Comparison of ENCODE assay signal across 19 cellular contexts in genomic region chrX:53379008-53379710, GRCh38. TPM values are rescaled to one million over a fixed set of nuclear protein-coding genes. Genes with fewer than 3 reads are reported as not detected.
DNase-seq lines count a peak whose midpoint lies in the region; ATAC-seq, FAIRE-seq and TF ChIP-seq lines count a peak whose summit lies in the region.
"Had no signal": no experiment of that assay in that cellular context is flagged by ENCODE, and none has a peak within 500 bp of the region (broad histone marks: within the 10 kb centered on the region; RNA-seq: fewer than 3 reads in every experiment).

No MANE protein-coding gene starts in this region.

- H3K4me3 Mint-ChIP-seq in activated naive CD4-positive, alpha-beta T cell treated with anti-CD3 and anti-CD28 coated beads for 36 hours = no peak overlapping the region
- H3K4me3 Mint-ChIP-seq: CD4-positive, alpha-beta memory T cell; HFFc6 had no signal

- TF ChIP-seq CTCF in PC-3 (conservative IDR thresholded peaks at IDR 0.05; ENCODE audit: low read depth, low read length) (no peak), osteoblast (IDR thresholded peaks at IDR 0.05; ENCODE audit: extremely low read depth, low read depth, low read length) (no peak)

- DNase-seq in activated naive CD4-positive, alpha-beta T cell treated with anti-CD3 and anti-CD28 coated beads, Interleukin-2, amount 50 U/mL, for 72 hours (ENCODE audit: low spot score in 2 of 2) = no peak
- DNase-seq in activated naive CD4-positive, alpha-beta T cell treated with anti-CD3 and anti-CD28 coated beads for 36 hours = no peak
- no peak for DNase-seq in PC-3
- DNase-seq in osteoblast (ENCODE audit: insufficient read length, low spot score, missing footprints) = peak; percentile 41
- DNase-seq in UCSD-AML1 (lab: John Stamatoyannopoulos, UW; ENCODE audit: unreplicated experiment) = no peak
- DNase-seq: AML-193; CD4-positive, alpha-beta memory T cell; DMS79 treated with DMSO at 0.1 percent for 48 hours; GF-D8; GOT3; H7; HFFc6; IMR-90 had no signal

- BruUV-seq in PC-3 (replicated peaks; lab: Mats Ljungman, UMichigan) = TSS peak; percentile 45

- peaks cover 0 to 11% of the 10 kb centered on the region in 2 donors for H3K36me3 Mint-ChIP-seq in activated naive CD4-positive, alpha-beta T cell treated with anti-CD3 and anti-CD28 coated beads, Interleukin-2, amount 50 U/mL, for 72 hours
- H3K36me3 Mint-ChIP-seq in activated naive CD4-positive, alpha-beta T cell treated with anti-CD3 and anti-CD28 coated beads for 36 hours (ENCODE audit: low read depth) = peaks cover 19% of the 10 kb centered on the region

- no peaks in the 10 kb centered on the region for H3K4me1 Mint-ChIP-seq in activated naive CD4-positive, alpha-beta T cell treated with anti-CD3 and anti-CD28 coated beads for 36 hours (ENCODE audit: low read depth)

- H3K9me3 ChIP-seq in PC-3 (ENCODE audit: low read length) (no peaks in the 10 kb centered on the region), osteoblast (ENCODE audit: low read depth, low read length) (no peaks in the 10 kb centered on the region)

- no peak overlapping the region for H2AFZ ChIP-seq in PC-3 (ENCODE audit: low read length)
- H2AFZ ChIP-seq in osteoblast (ENCODE audit: low read length) = no peak overlapping the region

- peak; percentile 28 for FAIRE-seq in colon (lab: Jason Lieb, UNC)
- FAIRE-seq: A204.1 had no signal

- H3K36me3 ChIP-seq in PC-3 (ENCODE audit: low read depth, low read length) (peaks cover 52% of the 10 kb centered on the region), osteoblast (ENCODE audit: insufficient read depth, low read length) (peaks cover 38% of the 10 kb centered on the region)

- POLR2A ChIA-PET in PC-3 (lab: Charles Lee; ENCODE audit: unreplicated experiment) = interaction anchor here (0.6 kb wide), 1 partner anchor 114 kb away, joined by 5 read pairs; no protein-coding TSS in a partner anchor

- intact Hi-C loops in activated naive CD4-positive, alpha-beta T cell treated with anti-CD3 and anti-CD28 coated beads for 36 hours (cut with micrococcal nuclease) = loop anchor here (10.0 kb wide), 1 partner anchor 64 kb away; no protein-coding TSS in a partner anchor
- intact Hi-C loops in PC-3 (cut with micrococcal nuclease) = no loop called here

- ATAC-seq in activated naive CD4-positive, alpha-beta T cell treated with anti-CD3 and anti-CD28 coated beads, Interleukin-2, amount 50 U/mL, for 72 hours = peak; percentile 47 to 62
- ATAC-seq in PC-3 = no peak
- ATAC-seq in GM19467 (IDR thresholded peaks at IDR 0.05; ENCODE audit: unreplicated experiment) = no peak
- ATAC-seq: HCT116 had no signal

- H3K4me1 ChIP-seq in PC-3 (ENCODE audit: insufficient read depth, low read length) (no peaks in the 10 kb centered on the region), osteoblast (ENCODE audit: insufficient read depth, low read length) (peaks cover 6% of the 10 kb centered on the region)

- H3K27ac Mint-ChIP-seq in activated naive CD4-positive, alpha-beta T cell treated with anti-CD3 and anti-CD28 coated beads, Interleukin-2, amount 50 U/mL, for 72 hours = no peak overlapping the region
- H3K27ac Mint-ChIP-seq in activated naive CD4-positive, alpha-beta T cell treated with anti-CD3 and anti-CD28 coated beads for 36 hours = no peak overlapping the region
- H3K27ac Mint-ChIP-seq: HFFc6 had no signal

- no peaks in the 10 kb centered on the region for H3K9me3 Mint-ChIP-seq in activated naive CD4-positive, alpha-beta T cell treated with anti-CD3 and anti-CD28 coated beads, Interleukin-2, amount 50 U/mL, for 72 hours
- no peaks in the 10 kb centered on the region for H3K9me3 Mint-ChIP-seq in activated naive CD4-positive, alpha-beta T cell treated with anti-CD3 and anti-CD28 coated beads for 36 hours
- H3K9me3 Mint-ChIP-seq: CD4-positive, alpha-beta memory T cell; HFFc6 had no signal

- H3K27me3 Mint-ChIP-seq in activated naive CD4-positive, alpha-beta T cell treated with anti-CD3 and anti-CD28 coated beads for 36 hours (ENCODE audit: low read depth) = no peaks in the 10 kb centered on the region
- H3K27me3 Mint-ChIP-seq: CD4-positive, alpha-beta memory T cell had no signal

- H3K9ac ChIP-seq in PC-3 (ENCODE audit: low read length) = no peak overlapping the region

- H3K27ac ChIP-seq in PC-3 (ENCODE audit: low read length) (no peak overlapping the region), osteoblast (ENCODE audit: low read depth, low read length) (no peak overlapping the region)
- H3K27ac ChIP-seq: C4-2B, HL-60 had no signal

- H3F3A ChIP-seq in PC-3 (ENCODE audit: low read length, unreplicated experiment) = no peaks in the 10 kb centered on the region

- H3K27me3 ChIP-seq in PC-3 (ENCODE audit: low read length) = no peaks in the 10 kb centered on the region
- H3K27me3 ChIP-seq in osteoblast (ENCODE audit: insufficient read depth, low read length) = no peaks in the 10 kb centered on the region

- CTCF ChIA-PET in activated naive CD4-positive, alpha-beta T cell treated with anti-CD3 and anti-CD28 coated beads for 36 hours (lab: Charles Lee) = interaction anchor here (0.6 to 1.6 kb wide), 2 partner anchors 62 to 66 kb away, joined by 3 to 8 read pairs; no protein-coding TSS in a partner anchor
- CTCF ChIA-PET in PC-3 (lab: Charles Lee) = no interaction called here

- H3K4me3 ChIP-seq in PC-3 (ENCODE audit: low read length) (no peak overlapping the region), osteoblast (ENCODE audit: insufficient read depth, low read length) (no peak overlapping the region)

- H4K20me1 ChIP-seq in PC-3 (ENCODE audit: low read length) (no peaks in the 10 kb centered on the region; the same call in 1 of the 2 replicates), osteoblast (ENCODE audit: insufficient read depth, low read length) (no peaks in the 10 kb centered on the region)

- H3K9me2 ChIP-seq in PC-3 (replicated peaks; ENCODE audit: low read length) = no peaks in the 10 kb centered on the region

- H3K79me2 ChIP-seq in PC-3 (ENCODE audit: low read length) (no peaks in the 10 kb centered on the region), osteoblast (ENCODE audit: insufficient read depth, low read length) (no peaks in the 10 kb centered on the region)

- H3K4me2 ChIP-seq in PC-3 (ENCODE audit: low read length) = no peak overlapping the region
- no peak overlapping the region for H3K4me2 ChIP-seq in osteoblast (ENCODE audit: insufficient read depth, low read length)

RNA-seq across cellular contexts. Expression of gene SMC1A, which starts 43.3 kb away (rescaled TPM):
- 100 to 1,000 TPM; 119 to 152 TPM for total RNA-seq in activated naive CD4-positive, alpha-beta T cell treated with anti-CD3 and anti-CD28 coated beads, Interleukin-2, amount 50 U/mL, for 72 hours
- total RNA-seq in activated naive CD4-positive, alpha-beta T cell treated with anti-CD3 and anti-CD28 coated beads for 36 hours = 100 to 1,000 TPM; 169 to 170 TPM
- total RNA-seq in PC-3 (2014; rRNA removed) = 47.6 and 48.1 TPM in 2 replicates
- total RNA-seq in osteoblast = 14.4 and 14.8 TPM in 2 replicates

RNA-seq across cellular contexts. Expression of gene RIBC1, which starts 43.5 kb away (rescaled TPM):
- 1 to 10 TPM in 1 of 2 donors, under 1 TPM in 1; 0.80 to 1.7 TPM for total RNA-seq in activated naive CD4-positive, alpha-beta T cell treated with anti-CD3 and anti-CD28 coated beads, Interleukin-2, amount 50 U/mL, for 72 hours
- total RNA-seq in activated naive CD4-positive, alpha-beta T cell treated with anti-CD3 and anti-CD28 coated beads for 36 hours = under 1 TPM; 0.48 to 0.67 TPM
- 0.29 and 1.6 TPM in 2 replicates for total RNA-seq in PC-3 (2014; rRNA removed)
- 0.29 and 0.72 TPM in 2 replicates for total RNA-seq in osteoblast

RNA-seq across cellular contexts. Expression of gene HSD17B10, which starts 55.0 kb away (rescaled TPM):
- total RNA-seq in activated naive CD4-positive, alpha-beta T cell treated with anti-CD3 and anti-CD28 coated beads, Interleukin-2, amount 50 U/mL, for 72 hours = 100 to 1,000 TPM in 1 of 2 donors, 10 to 100 TPM in 1; 86.3 to 116 TPM
- total RNA-seq in activated naive CD4-positive, alpha-beta T cell treated with anti-CD3 and anti-CD28 coated beads for 36 hours = 10 to 100 TPM; 69.2 to 75.2 TPM
- total RNA-seq in PC-3 (2014; rRNA removed) (181 and 191 TPM in 2 replicates), osteoblast (41.5 and 48.5 TPM in 2 replicates)

Comparison
In these comparisons a context has a peak if more than half of its experiments do, and no peak if none do; other contexts are left out.
1. ATAC-seq: peak in activated naive CD4-positive, alpha-beta T cell treated with anti-CD3 and anti-CD28 coated beads, Interleukin-2, amount 50 U/mL, for 72 hours (2 of 2); none in PC-3 (single experiment) and GM19467 (single experiment).